12 cellular contexts compared by ENCODE assay signal in the genomic region with DNA sequence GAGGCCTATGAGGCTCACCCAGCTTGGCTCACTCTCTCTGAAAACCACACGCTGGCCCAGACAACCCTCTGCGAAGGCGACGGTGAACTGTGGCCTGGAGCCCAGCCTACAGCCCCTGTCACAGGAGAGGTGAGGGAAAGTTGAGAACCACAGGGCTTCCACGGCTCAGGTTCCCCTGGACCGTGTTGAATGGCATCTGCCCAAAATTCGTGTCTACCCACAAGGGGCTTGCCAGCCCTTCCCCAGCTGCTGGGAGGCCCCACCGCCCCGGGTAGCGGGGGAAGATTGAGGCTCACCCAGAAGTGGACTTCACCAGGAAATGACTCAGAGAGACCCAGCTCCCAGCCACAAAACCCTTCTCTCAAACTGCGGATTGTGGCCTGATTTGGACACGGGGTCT.
DNase-seq lines count a peak whose midpoint lies in the region; ATAC-seq and TF ChIP-seq lines count a peak whose summit lies in the region.
"Had no signal": no experiment of that assay in that cellular context is flagged by ENCODE, and none has a peak within 500 bp of the region (broad histone marks: within the 10 kb centered on the region; RNA-seq: fewer than 3 reads in every experiment).

No MANE protein-coding gene starts in this region.

- peaks cover 11 to 13% (median 13%) of the 10 kb centered on the region in 3 donors for H3K27me3 Mint-ChIP-seq in CD14-positive monocyte (ENCODE audit: low read depth in 3 of 3)

- peaks cover 5% of the 10 kb centered on the region for H3K4me1 Mint-ChIP-seq in CD14-positive monocyte

- H3K9me3 Mint-ChIP-seq in CD14-positive monocyte: no peaks in the 10 kb centered on the region

- TF ChIP-seq CTCF in astrocyte of the spinal cord (IDR thresholded peaks at IDR 0.05; ENCODE audit: low read depth, low read length) (no peak), psoas muscle (IDR thresholded peaks at IDR 0.05) (no peak), CD14-positive monocyte (IDR thresholded peaks at IDR 0.05) (no peak), gastroesophageal sphincter (IDR thresholded peaks at IDR 0.05) (no peak), upper lobe of left lung (IDR thresholded peaks at IDR 0.05) (no peak)

- no peaks in the 10 kb centered on the region for H3K36me3 ChIP-seq in psoas muscle (ENCODE audit: insufficient read depth in 1 of 2, low read depth in 1 of 2)
- no peaks in the 10 kb centered on the region for H3K36me3 ChIP-seq in gastroesophageal sphincter
- H3K36me3 ChIP-seq in upper lobe of left lung: no peaks in the 10 kb centered on the region

- TF ChIP-seq POLR2A in gastroesophageal sphincter (IDR thresholded peaks at IDR 0.05): no peak
- TF ChIP-seq POLR2A in upper lobe of left lung (IDR thresholded peaks at IDR 0.05): no peak

- TF ChIP-seq EP300 in gastroesophageal sphincter (IDR thresholded peaks at IDR 0.05) (no peak), upper lobe of left lung (IDR thresholded peaks at IDR 0.05) (no peak)

- H3K9me3 ChIP-seq in psoas muscle: no peaks in the 10 kb centered on the region
- no peaks in the 10 kb centered on the region for H3K9me3 ChIP-seq in gastroesophageal sphincter
- H3K9me3 ChIP-seq in upper lobe of left lung: no peaks in the 10 kb centered on the region

- WGBS in psoas muscle, 3 donors: 17 to 27% (median 26%) methylated on average over 12 of the region's 12 CpGs
- WGBS in gastroesophageal sphincter (ENCODE audit: low coverage in 1 of 2), 2 donors: 40% methylated on average over 1 of the region's 12 CpGs; no CpG with 5 or more reads in 1 of the 2 donors
- 62 to 68% methylated on average over 8 to 12 of the region's 12 CpGs for WGBS in upper lobe of left lung, 2 donors

- no peak overlapping the region for H3K4me3 Mint-ChIP-seq in CD14-positive monocyte
- H3K4me3 Mint-ChIP-seq: CD4-positive, alpha-beta memory T cell had no signal

- no peaks in the 10 kb centered on the region for H3K36me3 Mint-ChIP-seq in CD14-positive monocyte
- H3K36me3 Mint-ChIP-seq: CD4-positive, alpha-beta memory T cell had no signal

- DNase-seq in Daoy (ENCODE audit: low read depth) (peak; percentile 73), M059J (ENCODE audit: low read depth) (peak; percentile 15), astrocyte of the spinal cord (ENCODE audit: low read depth, low spot score) (peak; percentile 4), psoas muscle (no peak), CD14-positive monocyte (ENCODE audit: low spot score) (no peak), pons (ENCODE audit: low spot score) (no peak), upper lobe of left lung (no peak)
- DNase-seq: AML-193; CD4-positive, alpha-beta memory T cell; H7; NCI-H69 had no signal

- intact Hi-C loops in psoas muscle (cut with DNase I) (no loop called here), CD14-positive monocyte (cut with micrococcal nuclease) (no loop called here)

- ATAC-seq in psoas muscle (peak; percentile 48 to 89 (median 86)), gastroesophageal sphincter (no peak), upper lobe of left lung (ENCODE audit: low FRiP score in 2 of 2) (no peak)

- H3K27ac ChIP-seq in psoas muscle (peak overlapping the region; percentile 25), gastroesophageal sphincter (no peak overlapping the region), upper lobe of left lung (no peak overlapping the region)

- H3K4me1 ChIP-seq in psoas muscle (peaks cover 13% of the 10 kb centered on the region), gastroesophageal sphincter (no peaks in the 10 kb centered on the region), upper lobe of left lung (no peaks in the 10 kb centered on the region)

- no peak overlapping the region for H3K4me3 ChIP-seq in astrocyte of the spinal cord (ENCODE audit: low read depth, low read length)
- no peak overlapping the region for H3K4me3 ChIP-seq in psoas muscle
- no peak overlapping the region for H3K4me3 ChIP-seq in gastroesophageal sphincter
- H3K4me3 ChIP-seq in upper lobe of left lung: no peak overlapping the region

- in situ Hi-C loops in astrocyte of the spinal cord (cut with HindIII; ENCODE audit: low sequenced_read_pairs): no loop called here

- no peak overlapping the region for H3K27ac Mint-ChIP-seq in CD14-positive monocyte
- H3K27ac Mint-ChIP-seq: CD4-positive, alpha-beta memory T cell had no signal

- H3K27me3 ChIP-seq in psoas muscle (ENCODE audit: insufficient read depth in 3 of 3, low read length in 2 of 3): no peaks in the 10 kb centered on the region
- H3K27me3 ChIP-seq in gastroesophageal sphincter: peaks cover 5% of the 10 kb centered on the region
- no peaks in the 10 kb centered on the region for H3K27me3 ChIP-seq in upper lobe of left lung

Comparison
In these comparisons a context has a peak if more than half of its experiments do, and no peak if none do; other contexts are left out.
1. DNase-seq: peak in Daoy (single experiment), M059J (single experiment) and astrocyte of the spinal cord (single experiment); none in psoas muscle (0 of 2), CD14-positive monocyte (single experiment), pons (single experiment) and upper lobe of left lung (0 of 2).
2. ATAC-seq: peak in psoas muscle (4 of 4); none in gastroesophageal sphincter (single experiment) and upper lobe of left lung (0 of 2).